Comparison of ENCODE assay signal across 18 cellular contexts in the genomic region with DNA sequence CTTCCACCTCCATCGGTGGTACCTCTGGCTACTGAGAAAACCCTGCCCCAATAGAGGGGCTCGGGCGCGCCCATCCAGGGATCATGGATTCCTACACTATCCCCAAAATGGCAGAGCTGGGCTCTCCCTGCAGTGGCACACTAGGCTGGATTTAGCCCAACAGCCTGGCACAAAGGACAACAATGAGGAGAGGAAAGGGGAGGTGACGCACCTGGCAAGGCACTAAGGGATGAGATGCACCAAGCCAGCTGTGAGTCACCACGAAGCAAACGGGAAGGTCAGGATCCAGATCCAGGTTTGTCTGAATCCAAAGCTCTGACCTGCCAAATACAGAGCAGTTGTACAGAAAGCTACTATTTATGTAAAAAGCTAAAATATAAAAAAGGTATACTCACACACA. TPM values are rescaled to one million over a fixed set of nuclear protein-coding genes. Genes with fewer than 3 reads are reported as not detected.
"Had no signal": no experiment of that assay in that cellular context is flagged by ENCODE, and none has a peak within 500 bp of the region (broad histone marks: within the 10 kb centered on the region; RNA-seq: fewer than 3 reads in every experiment).

No MANE protein-coding gene starts in this region.

- H3K27ac Mint-ChIP-seq: activated CD4-positive, alpha-beta memory T cell treated with anti-CD3 and anti-CD28 coated beads, Interleukin-2, amount 10 ng/mL, durations not matched to agents 7 days and 5 days; activated naive CD4-positive, alpha-beta T cell treated with anti-CD3 and anti-CD28 coated beads, Interleukin-2, amount 10 ng/mL, durations not matched to agents 7 days and 5 days; activated T-cell treated with anti-CD3 and anti-CD28 coated beads, Interleukin-2, amount 50 U/mL, for 24 hours had no signal

- H3K27ac ChIP-seq: ovary, skin epidermis, tibial artery had no signal

- H3K36me3 ChIP-seq: cardiac muscle cell, ovary, tibial artery had no signal

- H3K4me3 ChIP-seq: cardiac muscle cell, ovary, skin epidermis, tibial artery had no signal

- ATAC-seq: left colon; naive thymus-derived CD4-positive, alpha-beta T cell had no signal

- H3K27me3 Mint-ChIP-seq: activated CD4-positive, alpha-beta memory T cell treated with anti-CD3 and anti-CD28 coated beads, Interleukin-2, amount 10 ng/mL, durations not matched to agents 7 days and 5 days; activated naive CD4-positive, alpha-beta T cell treated with anti-CD3 and anti-CD28 coated beads, Interleukin-2, amount 10 ng/mL, durations not matched to agents 7 days and 5 days; activated T-cell treated with anti-CD3 and anti-CD28 coated beads, Interleukin-2, amount 50 U/mL, for 24 hours; naive thymus-derived CD4-positive, alpha-beta T cell had no signal

- H3K27me3 ChIP-seq: cardiac muscle cell, ovary, tibial artery had no signal

- H3K36me3 Mint-ChIP-seq: activated naive CD4-positive, alpha-beta T cell treated with anti-CD3 and anti-CD28 coated beads, Interleukin-2, amount 10 ng/mL, durations not matched to agents 7 days and 5 days had no signal

- DNase-seq: activated CD4-positive, alpha-beta memory T cell treated with anti-CD3 and anti-CD28 coated beads, Interleukin-2, amount 10 ng/mL, durations not matched to agents 7 days and 5 days; activated naive CD4-positive, alpha-beta T cell treated with anti-CD3 and anti-CD28 coated beads, Interleukin-2, amount 10 ng/mL, durations not matched to agents 7 days and 5 days; activated T-cell treated with anti-CD3 and anti-CD28 coated beads, Interleukin-2, amount 50 U/mL, for 24 hours; foreskin melanocyte; head of caudate nucleus; left colon; naive thymus-derived CD4-positive, alpha-beta T cell; ovary; stimulated activated CD4-positive, alpha-beta T cell treated with anti-CD3 and anti-CD28 coated beads, Interleukin-15, amount 100 ng/mL, for 24 hours; stimulated activated CD4-positive, alpha-beta T cell treated with anti-CD3 and anti-CD28 coated beads, Interleukin-4, amount 100 ng/mL, for 1 hour; stimulated activated naive CD4-positive, alpha-beta T cell had no signal

- H3K9me3 Mint-ChIP-seq: activated CD4-positive, alpha-beta memory T cell treated with anti-CD3 and anti-CD28 coated beads, Interleukin-2, amount 10 ng/mL, durations not matched to agents 7 days and 5 days; activated naive CD4-positive, alpha-beta T cell treated with anti-CD3 and anti-CD28 coated beads, Interleukin-2, amount 10 ng/mL, durations not matched to agents 7 days and 5 days; activated T-cell treated with anti-CD3 and anti-CD28 coated beads, Interleukin-2, amount 50 U/mL, for 24 hours; naive thymus-derived CD4-positive, alpha-beta T cell had no signal

- H3K4me3 Mint-ChIP-seq: activated CD4-positive, alpha-beta memory T cell treated with anti-CD3 and anti-CD28 coated beads, Interleukin-2, amount 10 ng/mL, durations not matched to agents 7 days and 5 days; activated naive CD4-positive, alpha-beta T cell treated with anti-CD3 and anti-CD28 coated beads, Interleukin-2, amount 10 ng/mL, durations not matched to agents 7 days and 5 days; activated T-cell treated with anti-CD3 and anti-CD28 coated beads, Interleukin-2, amount 50 U/mL, for 24 hours had no signal

- H3K9me3 ChIP-seq: ovary, tibial artery had no signal

- H3K4me1 ChIP-seq: tibial artery had no signal

RNA-seq across cellular contexts. Expression of a gene that starts 32.5 kb away (rescaled TPM):
- total RNA-seq: activated CD4-positive, alpha-beta memory T cell treated with anti-CD3 and anti-CD28 coated beads, Interleukin-2, amount 10 ng/mL, durations not matched to agents 7 days and 5 days; endothelial cell of umbilical vein; left colon; lung microvascular endothelial cell; naive thymus-derived CD4-positive, alpha-beta T cell; ovary; subcutaneous adipose tissue; T-helper 1 cell treated with Interleukin-12 subunit alpha and Interleukin-12 subunit beta and Interleukin-4 antibody, amounts not matched to agents 30 ng/mL and 1 ng/mL, for 36 hours had no signal
- polyA plus RNA-seq: endothelial cell of umbilical vein; naive thymus-derived CD4-positive, alpha-beta T cell; ovary had no signal
